In genomic region chr14:75001899-75002298, GRCh38 we compare ENCODE assay signal across 8 cellular contexts. TPM values are rescaled to one million over a fixed set of nuclear protein-coding genes. Genes with fewer than 3 reads are reported as not detected.
DNase-seq lines count a peak whose midpoint lies in the region; ATAC-seq lines count a peak whose summit lies in the region.

No MANE protein-coding gene starts in this region.

- H3K36me3 Mint-ChIP-seq in T-helper 1 cell treated with Interleukin-12 subunit alpha and Interleukin-12 subunit beta and Interleukin-4 antibody, amounts not matched to agents 30 μg/mL and 1 μg/mL, for 36 hours (ENCODE audit: low read depth): peaks cover 33% of the 10 kb centered on the region
- peaks cover 20% of the 10 kb centered on the region for H3K36me3 Mint-ChIP-seq in activated naive CD8-positive, alpha-beta T cell treated with anti-CD3 and anti-CD28 coated beads, Interleukin-2, amount 10 ng/mL, durations not matched to agents 7 days and 5 days

- DNase-seq in T-helper 1 cell (no peak), substantia nigra (lab: John Stamatoyannopoulos, UW) (no peak), DMS 273 (lab: John Stamatoyannopoulos, UW; ENCODE audit: unreplicated experiment) (no peak)
- DNase-seq in activated naive CD8-positive, alpha-beta T cell treated with anti-CD3 and anti-CD28 coated beads, Interleukin-2, amount 10 ng/mL, durations not matched to agents 7 days and 5 days: no peak

- POLR2A ChIA-PET in activated naive CD8-positive, alpha-beta T cell treated with anti-CD3 and anti-CD28 coated beads, Interleukin-2, amount 10 ng/mL, durations not matched to agents 7 days and 5 days (lab: Charles Lee): interaction anchor here (1.0 kb wide), 1 partner anchor 119 kb away, joined by 3 read pairs; no protein-coding TSS in a partner anchor

- H3K27ac ChIP-seq in layer of hippocampus (ENCODE audit: low read depth, low read length) (peak overlapping the region; percentile 93), substantia nigra (ENCODE audit: low read depth, low read length, poor library complexity, severe bottlenecking) (peak overlapping the region; percentile 88)

- H3K27ac Mint-ChIP-seq in T-helper 1 cell treated with Interleukin-12 subunit alpha and Interleukin-12 subunit beta and Interleukin-4 antibody, amounts not matched to agents 30 μg/mL and 1 μg/mL, for 36 hours: peak overlapping the region; percentile 96
- H3K27ac Mint-ChIP-seq in activated naive CD8-positive, alpha-beta T cell treated with anti-CD3 and anti-CD28 coated beads, Interleukin-2, amount 10 ng/mL, durations not matched to agents 7 days and 5 days: peak overlapping the region; percentile 84

- ATAC-seq in activated naive CD8-positive, alpha-beta T cell treated with anti-CD3 and anti-CD28 coated beads, Interleukin-2, amount 10 ng/mL, durations not matched to agents 7 days and 5 days (ENCODE audit: low read depth): no peak
- ATAC-seq in GM21390 (IDR thresholded peaks at IDR 0.05; ENCODE audit: unreplicated experiment) (no peak), GM18907 (IDR thresholded peaks at IDR 0.05; ENCODE audit: unreplicated experiment) (no peak)

- H3K27me3 Mint-ChIP-seq in T-helper 1 cell treated with Interleukin-12 subunit alpha and Interleukin-12 subunit beta and Interleukin-4 antibody, amounts not matched to agents 30 μg/mL and 1 μg/mL, for 36 hours (ENCODE audit: low read depth): peaks cover 9% of the 10 kb centered on the region
- H3K27me3 Mint-ChIP-seq in activated naive CD8-positive, alpha-beta T cell treated with anti-CD3 and anti-CD28 coated beads, Interleukin-2, amount 10 ng/mL, durations not matched to agents 7 days and 5 days: peaks cover 7% of the 10 kb centered on the region

- H3K27me3 ChIP-seq in layer of hippocampus (ENCODE audit: control insufficient read depth, insufficient read depth, low read length): no peaks in the 10 kb centered on the region

- peaks cover 5% of the 10 kb centered on the region for H3K9me3 Mint-ChIP-seq in T-helper 1 cell treated with Interleukin-12 subunit alpha and Interleukin-12 subunit beta and Interleukin-4 antibody, amounts not matched to agents 30 μg/mL and 1 μg/mL, for 36 hours
- peaks cover 3% of the 10 kb centered on the region for H3K9me3 Mint-ChIP-seq in activated naive CD8-positive, alpha-beta T cell treated with anti-CD3 and anti-CD28 coated beads, Interleukin-2, amount 10 ng/mL, durations not matched to agents 7 days and 5 days

- H3K4me1 Mint-ChIP-seq in T-helper 1 cell treated with Interleukin-12 subunit alpha and Interleukin-12 subunit beta and Interleukin-4 antibody, amounts not matched to agents 30 μg/mL and 1 μg/mL, for 36 hours (ENCODE audit: low read depth): peaks cover 24% of the 10 kb centered on the region
- peaks cover 27% of the 10 kb centered on the region for H3K4me1 Mint-ChIP-seq in activated naive CD8-positive, alpha-beta T cell treated with anti-CD3 and anti-CD28 coated beads, Interleukin-2, amount 10 ng/mL, durations not matched to agents 7 days and 5 days

- H3K4me3 Mint-ChIP-seq in T-helper 1 cell treated with Interleukin-12 subunit alpha and Interleukin-12 subunit beta and Interleukin-4 antibody, amounts not matched to agents 30 μg/mL and 1 μg/mL, for 36 hours: peak overlapping the region; percentile 97
- H3K4me3 Mint-ChIP-seq in activated naive CD8-positive, alpha-beta T cell treated with anti-CD3 and anti-CD28 coated beads, Interleukin-2, amount 10 ng/mL, durations not matched to agents 7 days and 5 days: peak overlapping the region; percentile 95

RNA-seq across cellular contexts. Expression of gene EIF2B2, which starts 0.8 kb away (rescaled TPM):
- total RNA-seq in activated naive CD8-positive, alpha-beta T cell treated with anti-CD3 and anti-CD28 coated beads, Interleukin-2, amount 10 ng/mL, durations not matched to agents 7 days and 5 days: 10 to 100 TPM; 35.4 to 37.2 TPM

RNA-seq across cellular contexts. Expression of gene PGF, which starts 46.5 kb away (rescaled TPM):
- total RNA-seq in activated naive CD8-positive, alpha-beta T cell treated with anti-CD3 and anti-CD28 coated beads, Interleukin-2, amount 10 ng/mL, durations not matched to agents 7 days and 5 days: under 1 TPM in 1 of 2 experiments, not detected in 1; 0.28 TPM

RNA-seq across cellular contexts. Expression of gene MLH3, which starts 49.4 kb away (rescaled TPM):
- total RNA-seq in activated naive CD8-positive, alpha-beta T cell treated with anti-CD3 and anti-CD28 coated beads, Interleukin-2, amount 10 ng/mL, durations not matched to agents 7 days and 5 days: 10 to 100 TPM; 18.0 to 18.2 TPM
